36 cellular contexts compared by ENCODE assay signal in genomic region chr1:152447484-152447883, GRCh38. TPM values are rescaled to one million over a fixed set of nuclear protein-coding genes. Genes with fewer than 3 reads are reported as not detected.
"Had no signal": no experiment of that assay in that cellular context is flagged by ENCODE, and none has a peak within 500 bp of the region (broad histone marks: within the 10 kb centered on the region; RNA-seq: fewer than 3 reads in every experiment).

No MANE protein-coding gene starts in this region.

- H3K9me3 ChIP-seq: gastroesophageal sphincter, heart right ventricle had no signal

- FAIRE-seq: astrocyte, bronchial epithelial cell, TTC549 had no signal

- H3K27me3 Mint-ChIP-seq: activated B cell treated with CpG ODN at 0.5 μM for 24 hours; activated CD4-positive, alpha-beta T cell treated with anti-CD3 and anti-CD28 coated beads for 36 hours; activated T-cell treated with anti-CD3 and anti-CD28 coated beads, Interleukin-2, amount 50 U/mL, for 24 hours; central memory CD8-positive, alpha-beta T cell; effector memory CD8-positive, alpha-beta T cell had no signal

- H3K9me3 Mint-ChIP-seq: activated B cell treated with CpG ODN at 0.5 μM for 24 hours; activated naive CD4-positive, alpha-beta T cell treated with anti-CD3 and anti-CD28 coated beads, Interleukin-2, amount 10 ng/mL, durations not matched to agents 7 days and 5 days; activated naive CD4-positive, alpha-beta T cell treated with anti-CD3 and anti-CD28 coated beads, Interleukin-2, amount 50 U/mL, for 72 hours; activated T-cell treated with anti-CD3 and anti-CD28 coated beads, Interleukin-2, amount 50 U/mL, for 24 hours; activated T-cell treated with anti-CD3 and anti-CD28 coated beads, Interleukin-2, amount 50 U/mL, for 72 hours; central memory CD8-positive, alpha-beta T cell; dendritic cell treated with granulocyte-macrophage colony-stimulating factor and Interleukin-4, amounts not matched to agents 40 ng/mL and 50 ng/mL, for 4 days; effector memory CD8-positive, alpha-beta T cell had no signal

- H3K36me3 Mint-ChIP-seq: activated naive CD4-positive, alpha-beta T cell treated with anti-CD3 and anti-CD28 coated beads, Interleukin-2, amount 10 ng/mL, durations not matched to agents 7 days and 5 days; activated naive CD4-positive, alpha-beta T cell treated with anti-CD3 and anti-CD28 coated beads, Interleukin-2, amount 50 U/mL, for 72 hours had no signal

- H3K27ac Mint-ChIP-seq: activated B cell treated with CpG ODN at 0.5 μM for 24 hours; activated CD4-positive, alpha-beta T cell treated with anti-CD3 and anti-CD28 coated beads for 36 hours; activated naive CD4-positive, alpha-beta T cell treated with anti-CD3 and anti-CD28 coated beads, Interleukin-2, amount 10 ng/mL, durations not matched to agents 7 days and 5 days; activated naive CD4-positive, alpha-beta T cell treated with anti-CD3 and anti-CD28 coated beads, Interleukin-2, amount 50 U/mL, for 72 hours; activated T-cell treated with anti-CD3 and anti-CD28 coated beads, Interleukin-2, amount 50 U/mL, for 24 hours; activated T-cell treated with anti-CD3 and anti-CD28 coated beads, Interleukin-2, amount 50 U/mL, for 72 hours; dendritic cell treated with granulocyte-macrophage colony-stimulating factor and Interleukin-4, amounts not matched to agents 40 ng/mL and 50 ng/mL, for 4 days; effector memory CD8-positive, alpha-beta T cell had no signal

- DNase-seq: activated B cell treated with CpG ODN at 0.5 μM for 24 hours; activated CD4-positive, alpha-beta T cell treated with anti-CD3 and anti-CD28 coated beads for 36 hours; activated CD4-positive, alpha-beta T cell treated with anti-CD3 and anti-CD28 coated beads, Interleukin-2, amount 50 U/mL, for 1 hour; activated CD4-positive, alpha-beta T cell treated with anti-CD3 and anti-CD28 coated beads, Interleukin-2, amount 50 U/mL, for 48 hours; activated CD4-positive, CD25-positive, alpha-beta regulatory T cell treated with anti-CD3 and anti-CD28 coated beads, Interleukin-2, amount 50 U/mL, for 72 hours; activated CD8-positive, alpha-beta memory T cell treated with anti-CD3 and anti-CD28 coated beads, Interleukin-2, amount 50 U/mL, for 48 hours; activated gamma-delta T cell; activated naive CD4-positive, alpha-beta T cell; activated naive CD4-positive, alpha-beta T cell treated with anti-CD3 and anti-CD28 coated beads, Interleukin-2, amount 10 ng/mL, durations not matched to agents 7 days and 5 days; activated T-cell treated with anti-CD3 and anti-CD28 coated beads for 4 hours; activated T-cell treated with anti-CD3 and anti-CD28 coated beads, Interleukin-2, amount 50 U/mL, for 24 hours; activated T-cell treated with anti-CD3 and anti-CD28 coated beads, Interleukin-2, amount 50 U/mL, for 72 hours; amniotic stem cell; anterior cingulate cortex; brain microvascular endothelial cell; effector CD4-positive, alpha-beta T cell; effector memory CD8-positive, alpha-beta T cell; erythroblast; foreskin melanocyte; heart right ventricle; T-helper 2 cell; WERI-Rb-1 had no signal

- H3K4me3 ChIP-seq: coronary artery, gastroesophageal sphincter, heart right ventricle had no signal

- H3K27ac ChIP-seq: brain microvascular endothelial cell, coronary artery, gastroesophageal sphincter, heart right ventricle, WERI-Rb-1 had no signal

- H3K27me3 ChIP-seq: brain microvascular endothelial cell, gastroesophageal sphincter had no signal

- H3K4me1 ChIP-seq: gastroesophageal sphincter had no signal

- ATAC-seq: activated CD4-positive, alpha-beta T cell treated with anti-CD3 and anti-CD28 coated beads for 36 hours; activated naive CD4-positive, alpha-beta T cell treated with anti-CD3 and anti-CD28 coated beads, Interleukin-2, amount 50 U/mL, for 72 hours; activated T-cell treated with anti-CD3 and anti-CD28 coated beads, Interleukin-2, amount 50 U/mL, for 72 hours; effector memory CD8-positive, alpha-beta T cell; gastroesophageal sphincter; heart right ventricle had no signal

- H3K4me3 Mint-ChIP-seq: activated B cell treated with CpG ODN at 0.5 μM for 24 hours; activated CD4-positive, alpha-beta T cell treated with anti-CD3 and anti-CD28 coated beads for 36 hours; activated naive CD4-positive, alpha-beta T cell treated with anti-CD3 and anti-CD28 coated beads, Interleukin-2, amount 10 ng/mL, durations not matched to agents 7 days and 5 days; activated T-cell treated with anti-CD3 and anti-CD28 coated beads, Interleukin-2, amount 50 U/mL, for 24 hours; activated T-cell treated with anti-CD3 and anti-CD28 coated beads, Interleukin-2, amount 50 U/mL, for 72 hours; central memory CD8-positive, alpha-beta T cell; dendritic cell treated with granulocyte-macrophage colony-stimulating factor and Interleukin-4, amounts not matched to agents 40 ng/mL and 50 ng/mL, for 4 days; effector memory CD8-positive, alpha-beta T cell had no signal

- H3K36me3 ChIP-seq: brain microvascular endothelial cell, gastroesophageal sphincter, heart right ventricle, WERI-Rb-1 had no signal

- H3K4me1 Mint-ChIP-seq: activated B cell treated with CpG ODN at 0.5 μM for 24 hours; activated CD4-positive, alpha-beta T cell treated with anti-CD3 and anti-CD28 coated beads for 36 hours; activated naive CD4-positive, alpha-beta T cell treated with anti-CD3 and anti-CD28 coated beads, Interleukin-2, amount 10 ng/mL, durations not matched to agents 7 days and 5 days; central memory CD8-positive, alpha-beta T cell had no signal

RNA-seq across cellular contexts. Expression of gene CRNN, which starts 33.4 kb away (rescaled TPM):
- total RNA-seq: activated B cell treated with CpG ODN at 0.5 μM for 24 hours; activated CD4-positive, alpha-beta T cell treated with anti-CD3 and anti-CD28 coated beads for 36 hours; activated naive CD4-positive, alpha-beta T cell treated with anti-CD3 and anti-CD28 coated beads, Interleukin-2, amount 50 U/mL, for 72 hours; activated T-cell treated with anti-CD3 and anti-CD28 coated beads, Interleukin-2, amount 50 U/mL, for 72 hours; astrocyte; cardiac septum; cerebellum; fibroblast of lung; fibroblast of villous mesenchyme; glomerular endothelial cell; heart right ventricle; T-helper 1 cell treated with Interleukin-12 subunit alpha and Interleukin-12 subunit beta and Interleukin-4 antibody, amounts not matched to agents 30 ng/mL and 1 ng/mL, for 36 hours had no signal
- polyA plus RNA-seq: fibroblast of lung had no signal
